19 cellular contexts compared by ENCODE assay signal in the genomic region with DNA sequence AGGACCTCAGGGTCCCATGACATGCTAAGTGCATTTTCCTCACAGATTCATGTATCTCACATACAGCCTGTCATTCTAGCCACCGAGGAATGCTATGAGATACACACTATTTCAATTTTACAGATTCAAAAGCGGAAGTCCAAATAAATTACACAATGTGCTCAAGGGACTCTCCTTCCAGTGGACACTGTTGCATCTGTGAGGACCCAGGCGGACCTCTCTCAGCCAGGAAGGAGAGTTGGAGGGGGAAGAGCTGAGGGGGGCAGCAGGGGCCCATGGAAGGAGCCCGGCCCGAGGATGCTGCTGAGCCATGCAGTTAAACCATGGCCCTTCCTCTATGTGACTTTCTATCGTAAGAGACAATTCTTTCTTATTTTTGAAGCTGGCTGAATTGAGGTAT.
A peak's percentile ranks its signal among the peaks of the same experiment; 100 is the strongest.
DNase-seq lines count a peak whose midpoint lies in the region; ATAC-seq and TF ChIP-seq lines count a peak whose summit lies in the region.
"Had no signal": no experiment of that assay in that cellular context is flagged by ENCODE, and none has a peak within 500 bp of the region (broad histone marks: within the 10 kb centered on the region; RNA-seq: fewer than 3 reads in every experiment).

No MANE protein-coding gene starts in this region.

- H3F3A ChIP-seq in MM.1S (ENCODE audit: insufficient read depth, low read length), result peaks cover 6% of the 10 kb centered on the region; the same call in 1 of the 2 replicates

- no peaks in the 10 kb centered on the region for H3K9me2 ChIP-seq in MM.1S (replicated peaks; ENCODE audit: insufficient read depth, low read length)

- no peak overlapping the region for H3K4me3 Mint-ChIP-seq in activated naive CD8-positive, alpha-beta T cell
- H3K4me3 Mint-ChIP-seq in activated naive CD8-positive, alpha-beta T cell treated with anti-CD3 and anti-CD28 coated beads for 36 hours, result no peak overlapping the region
- H3K4me3 Mint-ChIP-seq in stimulated activated effector memory CD8-positive, alpha-beta T cell treated with anti-CD3 and anti-CD28 coated beads, Interleukin-12 subunit alpha, Interleukin-12 subunit beta, amount 100 ng/mL, for 72 hours, result no peak overlapping the region
- no peak overlapping the region for H3K4me3 Mint-ChIP-seq in activated T-cell treated with anti-CD3 and anti-CD28 coated beads, Interleukin-2, amount 50 U/mL, for 4 hours
- H3K4me3 Mint-ChIP-seq: activated CD4-positive, alpha-beta T cell treated with anti-CD3 and anti-CD28 coated beads for 36 hours had no signal

- peak overlapping the region; percentile 38 for H3K27ac Mint-ChIP-seq in activated naive CD8-positive, alpha-beta T cell
- no peak overlapping the region for H3K27ac Mint-ChIP-seq in activated naive CD8-positive, alpha-beta T cell treated with anti-CD3 and anti-CD28 coated beads for 36 hours
- H3K27ac Mint-ChIP-seq in stimulated activated effector memory CD8-positive, alpha-beta T cell treated with anti-CD3 and anti-CD28 coated beads, Interleukin-12 subunit alpha, Interleukin-12 subunit beta, amount 100 ng/mL, for 72 hours, result peak overlapping the region; percentile 4
- H3K27ac Mint-ChIP-seq: activated CD4-positive, alpha-beta T cell treated with anti-CD3 and anti-CD28 coated beads for 36 hours had no signal

- H3K27ac ChIP-seq in SJCRH30 (peak overlapping the region; percentile 5; the same call in 1 of the 2 replicates), coronary artery (no peak overlapping the region), MM.1S (ENCODE audit: low read length) (no peak overlapping the region)
- H3K27ac ChIP-seq: tibial nerve had no signal

- peaks cover 8% of the 10 kb centered on the region for H3K36me3 Mint-ChIP-seq in activated naive CD8-positive, alpha-beta T cell
- peaks cover 9% of the 10 kb centered on the region for H3K36me3 Mint-ChIP-seq in activated naive CD8-positive, alpha-beta T cell treated with anti-CD3 and anti-CD28 coated beads for 36 hours
- peaks cover 25% of the 10 kb centered on the region for H3K36me3 Mint-ChIP-seq in stimulated activated effector memory CD8-positive, alpha-beta T cell treated with anti-CD3 and anti-CD28 coated beads, Interleukin-12 subunit alpha, Interleukin-12 subunit beta, amount 100 ng/mL, for 72 hours
- H3K36me3 Mint-ChIP-seq in activated T-cell treated with anti-CD3 and anti-CD28 coated beads, Interleukin-2, amount 50 U/mL, for 4 hours (ENCODE audit: insufficient read depth), result peaks cover 18% of the 10 kb centered on the region

- H4K20me1 ChIP-seq in MM.1S (ENCODE audit: insufficient read depth, low read length), result 0 out of 2 replicates have a peak, but pooled peaks cover 3% of the 10 kb centered on the region

- no peak overlapping the region for H3K4me2 ChIP-seq in MM.1S (ENCODE audit: low read depth, low read length)

- H3K9me3 ChIP-seq in SJCRH30 (replicated peaks), result no peaks in the 10 kb centered on the region
- no peaks in the 10 kb centered on the region for H3K9me3 ChIP-seq in MM.1S (replicated peaks; ENCODE audit: insufficient read depth, low read length)
- H3K9me3 ChIP-seq: tibial nerve had no signal

- no peaks in the 10 kb centered on the region for H3K9me3 Mint-ChIP-seq in activated naive CD8-positive, alpha-beta T cell (ENCODE audit: low read depth)
- H3K9me3 Mint-ChIP-seq in activated naive CD8-positive, alpha-beta T cell treated with anti-CD3 and anti-CD28 coated beads for 36 hours, result no peaks in the 10 kb centered on the region
- H3K9me3 Mint-ChIP-seq in stimulated activated effector memory CD8-positive, alpha-beta T cell treated with anti-CD3 and anti-CD28 coated beads, Interleukin-12 subunit alpha, Interleukin-12 subunit beta, amount 100 ng/mL, for 72 hours, result no peaks in the 10 kb centered on the region
- no peaks in the 10 kb centered on the region for H3K9me3 Mint-ChIP-seq in activated T-cell treated with anti-CD3 and anti-CD28 coated beads, Interleukin-2, amount 50 U/mL, for 4 hours
- H3K9me3 Mint-ChIP-seq: CD8-positive, alpha-beta memory T cell had no signal

- H2AFZ ChIP-seq in MM.1S (ENCODE audit: low read length), result no peak overlapping the region

- peaks cover 97% of the 10 kb centered on the region for H3K79me2 ChIP-seq in MM.1S (ENCODE audit: low read length)

- H3K9ac ChIP-seq in MM.1S (ENCODE audit: low read length), result no peak overlapping the region

- ATAC-seq in stimulated activated effector memory CD8-positive, alpha-beta T cell treated with anti-CD3 and anti-CD28 coated beads, Interleukin-12 subunit alpha, Interleukin-12 subunit beta, amount 100 ng/mL, for 72 hours, result no peak
- no peak for ATAC-seq in activated T-cell treated with anti-CD3 and anti-CD28 coated beads, Interleukin-2, amount 50 U/mL, for 4 hours
- ATAC-seq: activated CD4-positive, alpha-beta T cell treated with anti-CD3 and anti-CD28 coated beads for 36 hours had no signal

- peaks cover 78% of the 10 kb centered on the region for H3K4me1 Mint-ChIP-seq in activated naive CD8-positive, alpha-beta T cell (ENCODE audit: low read depth)
- peaks cover 55% of the 10 kb centered on the region for H3K4me1 Mint-ChIP-seq in activated naive CD8-positive, alpha-beta T cell treated with anti-CD3 and anti-CD28 coated beads for 36 hours
- peaks cover 67% of the 10 kb centered on the region for H3K4me1 Mint-ChIP-seq in stimulated activated effector memory CD8-positive, alpha-beta T cell treated with anti-CD3 and anti-CD28 coated beads, Interleukin-12 subunit alpha, Interleukin-12 subunit beta, amount 100 ng/mL, for 72 hours
- peaks cover 80% of the 10 kb centered on the region for H3K4me1 Mint-ChIP-seq in activated T-cell treated with anti-CD3 and anti-CD28 coated beads, Interleukin-2, amount 50 U/mL, for 4 hours (ENCODE audit: low read depth)

- TF ChIP-seq CTCF in coronary artery (IDR thresholded peaks at IDR 0.05) (no peak), MM.1S (IDR thresholded peaks at IDR 0.05; ENCODE audit: low read length) (no peak)

- no peaks in the 10 kb centered on the region for H3K27me3 Mint-ChIP-seq in activated naive CD8-positive, alpha-beta T cell
- H3K27me3 Mint-ChIP-seq in activated naive CD8-positive, alpha-beta T cell treated with anti-CD3 and anti-CD28 coated beads for 36 hours, result no peaks in the 10 kb centered on the region
- H3K27me3 Mint-ChIP-seq in activated T-cell treated with anti-CD3 and anti-CD28 coated beads, Interleukin-2, amount 50 U/mL, for 4 hours (ENCODE audit: low read depth), result no peaks in the 10 kb centered on the region
- H3K27me3 Mint-ChIP-seq: activated CD4-positive, alpha-beta T cell treated with anti-CD3 and anti-CD28 coated beads for 36 hours; CD8-positive, alpha-beta memory T cell had no signal

- no peak overlapping the region for H3K4me3 ChIP-seq in SJCRH30
- H3K4me3 ChIP-seq in coronary artery, result no peak overlapping the region
- no peak overlapping the region for H3K4me3 ChIP-seq in MM.1S (ENCODE audit: low read length)
- H3K4me3 ChIP-seq: tibial nerve had no signal

- DNase-seq in activated naive CD8-positive, alpha-beta T cell treated with anti-CD3 and anti-CD28 coated beads for 36 hours, result no peak
- DNase-seq in SJCRH30 (no peak), coronary artery (ENCODE audit: low spot score) (peak; percentile 28), NCI-H748 (lab: John Stamatoyannopoulos, UW; ENCODE audit: unreplicated experiment) (no peak), MM.1S (no peak)
- no peak for DNase-seq in stimulated activated effector memory CD8-positive, alpha-beta T cell treated with anti-CD3 and anti-CD28 coated beads, Interleukin-12 subunit alpha, Interleukin-12 subunit beta, amount 100 ng/mL, for 72 hours (ENCODE audit: low spot score in 2 of 2)
- DNase-seq in activated T-cell treated with anti-CD3 and anti-CD28 coated beads, Interleukin-2, amount 50 U/mL, for 4 hours, result no peak
- DNase-seq: ACHN; activated CD4-positive, alpha-beta T cell treated with anti-CD3 and anti-CD28 coated beads for 36 hours; activated gamma-delta T cell; anterior cingulate cortex; CD8-positive, alpha-beta memory T cell; DND-41; midbrain; NCI-H2029 treated with DMSO at 0.1 percent for 48 hours; NCI-H510A treated with DMSO at 0.1 percent for 48 hours; stimulated activated naive CD4-positive, alpha-beta T cell treated with Interleukin-2 at 50 U/mL for 16 hours had no signal

- H3K36me3 ChIP-seq in SJCRH30, result peaks cover 9% of the 10 kb centered on the region; the same call in 1 of the 2 replicates
- H3K36me3 ChIP-seq in MM.1S (replicated peaks; ENCODE audit: insufficient read depth, low read length), result peaks cover 8% of the 10 kb centered on the region; the same call in 1 of the 2 replicates

- H3K27me3 ChIP-seq in SJCRH30, result no peaks in the 10 kb centered on the region
- H3K27me3 ChIP-seq in MM.1S (replicated peaks; ENCODE audit: insufficient read depth, low read length), result no peaks in the 10 kb centered on the region
- H3K27me3 ChIP-seq: tibial nerve had no signal

- H3K4me1 ChIP-seq in SJCRH30 (peaks cover 21% of the 10 kb centered on the region), MM.1S (ENCODE audit: low read length) (peaks cover 9% of the 10 kb centered on the region; the same call in 1 of the 2 replicates)
